Comparison of ENCODE assay signal across 16 cellular contexts in genomic region chr1:984476-984814, GRCh38. TPM values are rescaled to one million over a fixed set of nuclear protein-coding genes. Genes with fewer than 3 reads are reported as not detected.
DNase-seq lines count a peak whose midpoint lies in the region; ATAC-seq and TF ChIP-seq lines count a peak whose summit lies in the region.
"Had no signal": no experiment of that assay in that cellular context is flagged by ENCODE, and none has a peak within 500 bp of the region (broad histone marks: within the 10 kb centered on the region; RNA-seq: fewer than 3 reads in every experiment).

No MANE protein-coding gene starts in this region.

- no peaks in the 10 kb centered on the region; the same call in 2 of the 3 replicates for H3K9me3 Mint-ChIP-seq in GM23338
- H3K9me3 Mint-ChIP-seq: activated CD4-positive, alpha-beta T cell treated with anti-CD3 and anti-CD28 coated beads, Interleukin-2, amount 10 ng/mL, durations not matched to agents 7 days and 5 days; activated T-cell treated with anti-CD3 and anti-CD28 coated beads, Interleukin-2, amount 50 U/mL, for 4 hours; CD4-positive, alpha-beta memory T cell had no signal

- no peaks in the 10 kb centered on the region for H3K4me1 Mint-ChIP-seq in GM23338
- H3K4me1 Mint-ChIP-seq: activated CD4-positive, alpha-beta T cell treated with anti-CD3 and anti-CD28 coated beads, Interleukin-2, amount 10 ng/mL, durations not matched to agents 7 days and 5 days; CD4-positive, alpha-beta memory T cell had no signal

- CTCF ChIA-PET in AG04449 (lab: Yijun Ruan, JAX) = interaction anchor here (0.6 to 7.8 kb wide), 33 partner anchors 8 to 359 kb away, joined by 3 to 152 read pairs (median 4); partner anchors contain the start of genes HES4, ISG15 and PLEKHN1

- H3K4me3 Mint-ChIP-seq in GM23338 = no peak overlapping the region
- H3K4me3 Mint-ChIP-seq: activated CD4-positive, alpha-beta T cell treated with anti-CD3 and anti-CD28 coated beads, Interleukin-2, amount 10 ng/mL, durations not matched to agents 7 days and 5 days; activated T-cell treated with anti-CD3 and anti-CD28 coated beads, Interleukin-2, amount 50 U/mL, for 4 hours; CD4-positive, alpha-beta memory T cell had no signal

- H3K27ac ChIP-seq in GM23338 (ENCODE audit: low read depth) (no peak overlapping the region), neural cell (ENCODE audit: low read length) (no peak overlapping the region), adrenal gland (no peak overlapping the region)

- TF ChIP-seq EP300 in neural cell (conservative IDR thresholded peaks at IDR 0.05; ENCODE audit: poor library complexity, severe bottlenecking) = no peak

- no peak for TF ChIP-seq POLR2A in adrenal gland (IDR thresholded peaks at IDR 0.05)

- ATAC-seq in GM23338 = no peak
- no peak for ATAC-seq in HG02763 (IDR thresholded peaks at IDR 0.05; ENCODE audit: unreplicated experiment)

- no peaks in the 10 kb centered on the region for H3K79me2 ChIP-seq in GM23338 (replicated peaks; ENCODE audit: insufficient read depth)
- H3K79me2 ChIP-seq in neural cell (replicated peaks; ENCODE audit: insufficient read depth, low read length) = no peaks in the 10 kb centered on the region

- no peak overlapping the region for H3K27ac Mint-ChIP-seq in GM23338
- H3K27ac Mint-ChIP-seq: activated CD4-positive, alpha-beta T cell treated with anti-CD3 and anti-CD28 coated beads, Interleukin-2, amount 10 ng/mL, durations not matched to agents 7 days and 5 days; CD4-positive, alpha-beta memory T cell had no signal

- no peak for DNase-seq in AG04449 (ENCODE audit: low read depth, low spot score)
- no peak for DNase-seq in GM23338 (ENCODE audit: low spot score)
- no peak for DNase-seq in choroid plexus epithelial cell (ENCODE audit: low read depth)
- DNase-seq in anterior cingulate cortex (lab: John Stamatoyannopoulos, UW) = no peak
- DNase-seq in RPMI8226 = no peak
- DNase-seq in adrenal gland = no peak
- DNase-seq: GDM1, KBM-7, NCI-H1436 had no signal

- no peaks in the 10 kb centered on the region for H3F3A ChIP-seq in GM23338 (replicated peaks; ENCODE audit: low read depth)
- H3F3A ChIP-seq in neural cell (ENCODE audit: insufficient read depth, low read length, poor library complexity, severe bottlenecking) = no peaks in the 10 kb centered on the region

- no peaks in the 10 kb centered on the region for H3K9me3 ChIP-seq in neural cell (ENCODE audit: low read length)
- H3K9me3 ChIP-seq in adrenal gland (replicated peaks in 1 of 3) = no peaks in the 10 kb centered on the region

- WGBS in adrenal gland, 4 donors = 47 to 57% (median 53%) methylated on average over 12 of the region's 12 CpGs

- H3K36me3 ChIP-seq in GM23338 (ENCODE audit: insufficient read depth) = no peaks in the 10 kb centered on the region
- no peaks in the 10 kb centered on the region for H3K36me3 ChIP-seq in neural cell (ENCODE audit: insufficient read depth, low read length)
- no peaks in the 10 kb centered on the region for H3K36me3 ChIP-seq in adrenal gland (replicated peaks in 1 of 2)

- H3K4me3 ChIP-seq in AG04449 (ENCODE audit: low read depth, low read length) (peak overlapping the region; percentile 40), GM23338 (no peak overlapping the region), choroid plexus epithelial cell (ENCODE audit: low read depth, low read length) (peak overlapping the region; percentile 26), neural cell (ENCODE audit: low read length) (peak overlapping the region; percentile 40), adrenal gland (no peak overlapping the region)

- H2AFZ ChIP-seq in GM23338 (no peak overlapping the region), neural cell (ENCODE audit: low read depth, low read length) (no peak overlapping the region)

- H3K4me1 ChIP-seq in GM23338 (ENCODE audit: insufficient read depth) (no peaks in the 10 kb centered on the region), adrenal gland (replicated peaks in 1 of 2) (no peaks in the 10 kb centered on the region)

- H3K27me3 ChIP-seq in GM23338 (ENCODE audit: insufficient read depth) (peaks cover 55% of the 10 kb centered on the region), neural cell (ENCODE audit: insufficient read depth, low read depth, low read length) (no peaks in the 10 kb centered on the region), adrenal gland (peaks cover 25% of the 10 kb centered on the region)

- H4K20me1 ChIP-seq in GM23338 (replicated peaks; ENCODE audit: insufficient read depth) (no peaks in the 10 kb centered on the region), neural cell (ENCODE audit: insufficient read depth) (no peaks in the 10 kb centered on the region)

- no peak for TF ChIP-seq CTCF in AG04449 (IDR thresholded peaks at IDR 0.05; ENCODE audit: insufficient read depth, low read length, missing control alignments)
- 0 out of 4 replicates have a peak, but pooled peaks of 1 of the 2 experiments have one; percentile 12 for TF ChIP-seq CTCF in GM23338 (conservative IDR thresholded peaks at IDR 0.05; ENCODE audit: low read depth in 2 of 2)
- no peak for TF ChIP-seq CTCF in choroid plexus epithelial cell (conservative IDR thresholded peaks at IDR 0.05; ENCODE audit: low read depth, low read length)
- TF ChIP-seq CTCF in neural cell (IDR thresholded peaks at IDR 0.05; ENCODE audit: poor library complexity, severe bottlenecking) = no peak
- TF ChIP-seq CTCF in adrenal gland (IDR thresholded peaks at IDR 0.05) = peak in 1 of 6 experiments; percentile 47

- intact Hi-C loops in adrenal gland (cut with DNase I) = loop anchor here (2.0 to 10.0 kb wide), 2 partner anchors 78 to 310 kb away; no protein-coding TSS in a partner anchor

- POLR2A ChIA-PET in AG04449 (lab: Yijun Ruan, JAX) = interaction anchor here (0.6 kb wide), 1 partner anchor 39 kb away, joined by 3 read pairs; no protein-coding TSS in a partner anchor

- peak overlapping the region; percentile 71; the same call in 1 of the 2 replicates for H3K4me2 ChIP-seq in GM23338
- H3K4me2 ChIP-seq in neural cell (ENCODE audit: low read length) = no peak overlapping the region

- no peak for TF ChIP-seq RAD21 in neural cell (conservative IDR thresholded peaks at IDR 0.05)

- no peak overlapping the region for H3K9ac ChIP-seq in neural cell (ENCODE audit: low read length)

- H3K9me2 ChIP-seq in GM23338 (ENCODE audit: insufficient read depth) (no peaks in the 10 kb centered on the region), neural cell (ENCODE audit: insufficient read depth, low read length) (no peaks in the 10 kb centered on the region)

- H3K27me3 Mint-ChIP-seq in GM23338 (ENCODE audit: insufficient read depth, low read depth, poor library complexity) = peaks cover 58% of the 10 kb centered on the region

- H3K36me3 Mint-ChIP-seq in GM23338 (ENCODE audit: low read depth) = no peaks in the 10 kb centered on the region
- H3K36me3 Mint-ChIP-seq: CD4-positive, alpha-beta memory T cell had no signal

TF ChIP-seq in GM23338, 12 proteins besides CTCF, POLR2A, EP300 and RAD21 (continues in another document):
- TF ChIP-seq ZNF114 (CRISPR knock-in tag; IDR thresholded peaks at IDR 0.05) (no peak), STAT1 (IDR thresholded peaks at IDR 0.05; ENCODE audit: unreplicated experiment) (no peak)

TF ChIP-seq in neural cell, 6 proteins besides CTCF, POLR2A, EP300 and RAD21 (continues in another document):
- TF ChIP-seq TAF1 (IDR thresholded peaks at IDR 0.05; ENCODE audit: low read depth) = no peak

RNA-seq across cellular contexts. Expression of gene PERM1, which starts 2.6 kb away (rescaled TPM):
- not detected in 2 replicates for total RNA-seq in GM23338 (2014; rRNA removed; shearing (Covaris generic))
- polyA plus RNA-seq in GM23338 (2016; fragmentation: Nextera tagmentation; extraction: Ambion mirVana) (0.66 and 1.1 TPM in 2 replicates), neural cell (not detected in 2 replicates), adrenal gland (under 1 TPM in 2 of 3 donors, not detected in 1; 0.40 to 0.88 TPM)
- not detected in 2 replicates for polyA minus RNA-seq in neural cell
- total RNA-seq in adrenal gland = under 1 TPM in 5 of 8 donors, not detected in 3; 0.13 to 0.28 (median 0.14) TPM
- total RNA-seq: activated CD4-positive, alpha-beta T cell treated with anti-CD3 and anti-CD28 coated beads, Interleukin-2, amount 10 ng/mL, durations not matched to agents 7 days and 5 days; activated T-cell treated with anti-CD3 and anti-CD28 coated beads, Interleukin-2, amount 50 U/mL, for 4 hours; CD4-positive, alpha-beta memory T cell; NCI-H460; pulmonary artery endothelial cell had no signal

RNA-seq across cellular contexts. Expression of gene HES4, which starts 15.5 kb away (rescaled TPM):
- 2.3 and 4.8 TPM in 2 replicates for total RNA-seq in GM23338 (2014; rRNA removed; shearing (Covaris generic))
- polyA plus RNA-seq in GM23338 (2016; fragmentation: Nextera tagmentation; extraction: Ambion mirVana) (6.7 and 7.9 TPM in 2 replicates), neural cell (196 and 204 TPM in 2 replicates), adrenal gland (10 to 100 TPM in 2 of 3 donors, not detected in 1; 27.3 to 29.8 TPM)
- polyA minus RNA-seq in neural cell = 24.3 and 24.4 TPM in 2 replicates
- 10 to 100 TPM in 1 of 8 donors, 1 to 10 TPM in 7; 3.1 to 14.5 (median 6.4) TPM for total RNA-seq in adrenal gland
- total RNA-seq: CD4-positive, alpha-beta memory T cell had no signal

RNA-seq across cellular contexts. Expression of gene PLEKHN1, which starts 18.2 kb away (rescaled TPM):
- total RNA-seq in GM23338 (2014; rRNA removed; shearing (Covaris generic)) = 2.2 and 3.3 TPM in 2 replicates
- polyA plus RNA-seq in GM23338 (2016; fragmentation: Nextera tagmentation; extraction: Ambion mirVana) (0.94 and 1.4 TPM in 2 replicates), neural cell (0.28 and 1.1 TPM in 2 replicates), adrenal gland (10 to 100 TPM in 1 of 3 donors, 1 to 10 TPM in 1, under 1 TPM in 1; 0.05 to 10.5 (median 4.2) TPM)
- not detected in 2 replicates for polyA minus RNA-seq in neural cell
- 1 to 10 TPM in 3 of 8 donors, under 1 TPM in 3, not detected in 2; 0.30 to 3.8 (median 1.1) TPM for total RNA-seq in adrenal gland

RNA-seq across cellular contexts. Expression of gene KLHL17, which starts 24.1 kb away (rescaled TPM):
- 27.8 and 37.1 TPM in 2 replicates for total RNA-seq in GM23338 (2014; rRNA removed; shearing (Covaris generic))
- polyA plus RNA-seq in GM23338 (2016; fragmentation: Nextera tagmentation; extraction: Ambion mirVana) (16.5 and 17.8 TPM in 2 replicates), neural cell (52.3 and 64.2 TPM in 2 replicates), adrenal gland (10 to 100 TPM in 2 of 3 donors, under 1 TPM in 1; 0.73 to 38.8 (median 25.4) TPM)
- polyA minus RNA-seq in neural cell = 9.5 and 14.9 TPM in 2 replicates
- total RNA-seq in adrenal gland = 10 to 100 TPM in 1 of 8 donors, 1 to 10 TPM in 7; 3.2 to 15.9 (median 6.9) TPM

RNA-seq across cellular contexts. Expression of gene NOC2L, which starts 25.4 kb away (rescaled TPM):
- 123 and 125 TPM in 2 replicates for total RNA-seq in GM23338 (2014; rRNA removed; shearing (Covaris generic))
- polyA plus RNA-seq in GM23338 (2016; fragmentation: Nextera tagmentation; extraction: Ambion mirVana) (79.3 and 89.0 TPM in 2 replicates), neural cell (77.2 and 78.2 TPM in 2 replicates), adrenal gland (10 to 100 TPM; 39.2 to 97.7 (median 64.9) TPM)
- polyA minus RNA-seq in neural cell = 70.8 and 77.2 TPM in 2 replicates
- total RNA-seq in adrenal gland = 10 to 100 TPM; 22.4 to 58.9 (median 38.1) TPM

Comparison
In these comparisons a context has a peak if more than half of its experiments do, and no peak if none do; other contexts are left out.
1. H3K4me3 ChIP-seq: peak in AG04449 (single experiment), choroid plexus epithelial cell (single experiment) and neural cell (single experiment); none in GM23338 (single experiment) and adrenal gland (0 of 4).